Comparison of ENCODE assay signal across 16 cellular contexts in the genomic region with DNA sequence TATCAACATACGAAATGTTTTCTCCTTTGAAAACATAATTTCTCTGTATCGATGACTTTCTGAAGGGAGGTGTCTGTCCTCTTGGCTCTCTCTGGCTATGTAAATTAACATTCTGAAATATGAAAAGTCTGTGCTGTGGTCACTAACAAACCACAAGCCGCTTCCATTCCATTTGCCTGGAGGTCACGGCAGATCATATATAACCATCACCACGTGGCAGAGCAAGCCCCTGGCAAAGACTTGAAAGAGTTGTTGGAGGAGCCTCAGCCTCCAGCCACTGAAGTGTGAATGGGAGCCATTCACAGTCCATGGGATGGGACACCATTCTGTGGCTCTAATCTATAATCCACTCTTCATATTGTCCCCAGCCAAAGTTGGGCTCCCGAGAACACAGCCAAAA. TPM values are rescaled to one million over a fixed set of nuclear protein-coding genes. Genes with fewer than 3 reads are reported as not detected.
A peak's percentile ranks its signal among the peaks of the same experiment; 100 is the strongest.
DNase-seq lines count a peak whose midpoint lies in the region; ATAC-seq and TF ChIP-seq lines count a peak whose summit lies in the region.
"Had no signal": no experiment of that assay in that cellular context is flagged by ENCODE, and none has a peak within 500 bp of the region (broad histone marks: within the 10 kb centered on the region; RNA-seq: fewer than 3 reads in every experiment).

No MANE protein-coding gene starts in this region.

- peaks cover 7% of the 10 kb centered on the region for H3K4me1 Mint-ChIP-seq in CD8-positive, alpha-beta T cell (ENCODE audit: low read depth)
- H3K4me1 Mint-ChIP-seq in chondrocyte (ENCODE audit: low read depth), result peaks cover 20% of the 10 kb centered on the region

- no peak overlapping the region for H3K27ac ChIP-seq in CD8-positive, alpha-beta T cell (ENCODE audit: low read depth, low read length)
- H3K27ac ChIP-seq in temporal lobe (ENCODE audit: low read depth, low read length), result peak overlapping the region; percentile 2
- H3K27ac ChIP-seq in spleen, result peak overlapping the region in 2 of 8 donors; percentile 15 to 23
- H3K27ac ChIP-seq: KMS-11, PC-9 had no signal

- no peaks in the 10 kb centered on the region for H3K27me3 ChIP-seq in CD8-positive, alpha-beta T cell (ENCODE audit: insufficient read depth, low read length)
- H3K27me3 ChIP-seq in spleen (replicated peaks in 1 of 7), result no peaks in the 10 kb centered on the region

- H3K9me3 Mint-ChIP-seq in CD8-positive, alpha-beta T cell, result no peaks in the 10 kb centered on the region
- no peaks in the 10 kb centered on the region for H3K9me3 Mint-ChIP-seq in chondrocyte (ENCODE audit: low read depth)

- no peaks in the 10 kb centered on the region for H3K4me1 ChIP-seq in CD8-positive, alpha-beta T cell (ENCODE audit: insufficient read depth, low read length)
- peaks cover 0 to 10% (median 3%) of the 10 kb centered on the region in 6 donors for H3K4me1 ChIP-seq in spleen

- CTCF ChIA-PET in CD8-positive, alpha-beta T cell (lab: Charles Lee), result interaction anchor here (0.8 to 1.3 kb wide), 2 partner anchors 15 to 36 kb away, joined by 3 to 6 read pairs; no protein-coding TSS in a partner anchor

- POLR2A ChIA-PET in CD8-positive, alpha-beta T cell (lab: Charles Lee), result interaction anchor here (0.6 kb wide), 1 partner anchor 414 kb away, joined by 4 read pairs; no protein-coding TSS in a partner anchor

- intact Hi-C loops in CD8-positive, alpha-beta T cell (cut with DNase I, micrococcal nuclease), result no loop called here
- intact Hi-C loops in Right ventricle myocardium inferior (cut with DNase I), result no loop called here
- intact Hi-C loops in spleen (cut with DNase I; ENCODE audit: low total_unique reads), result no loop called here

- H3K9me3 ChIP-seq in CD8-positive, alpha-beta T cell (ENCODE audit: low read length), result no peaks in the 10 kb centered on the region
- H3K9me3 ChIP-seq in spleen, result no peaks in the 10 kb centered on the region

- peaks cover 4% of the 10 kb centered on the region for H3K36me3 ChIP-seq in CD8-positive, alpha-beta T cell (ENCODE audit: insufficient read depth, low read length)
- peaks cover 0 to 37% (median 7%) of the 10 kb centered on the region in 6 donors for H3K36me3 ChIP-seq in spleen

- no peak for ATAC-seq in CD8-positive, alpha-beta T cell
- no peak for ATAC-seq in Right ventricle myocardium inferior
- ATAC-seq: HepG2 had no signal

- no peak for TF ChIP-seq POLR2A in spleen (IDR thresholded peaks at IDR 0.05)

- no peak for DNase-seq in CD8-positive, alpha-beta T cell
- peak; percentile 24 for DNase-seq in MV-4-11 (lab: John Stamatoyannopoulos, UW)
- DNase-seq in chondrocyte (ENCODE audit: low spot score), result no peak
- DNase-seq in activated effector memory CD4-positive, alpha-beta T cell treated with anti-CD3 and anti-CD28 coated beads, Interleukin-2, amount 50 U/mL, for 16 hours, result no peak
- DNase-seq in Right ventricle myocardium inferior (ENCODE audit: missing footprints), result no peak
- DNase-seq in spleen, result no peak
- DNase-seq: C1 segment of cervical spinal cord, DMS79 treated with DMSO at 0.1 percent for 48 hours, NCI-H1417 treated with DMSO at 0.1 percent for 48 hours, NCI-H187 treated with DMSO at 0.1 percent for 48 hours, NCI-H226, NCI-H526, PC-9 had no signal

- H3K27me3 Mint-ChIP-seq in CD8-positive, alpha-beta T cell (ENCODE audit: low read depth), result no peaks in the 10 kb centered on the region
- H3K27me3 Mint-ChIP-seq in chondrocyte (ENCODE audit: low read depth), result no peaks in the 10 kb centered on the region

- H3K27ac Mint-ChIP-seq in CD8-positive, alpha-beta T cell, result peak overlapping the region; percentile 14
- H3K27ac Mint-ChIP-seq in chondrocyte (ENCODE audit: unreplicated experiment), result peak overlapping the region; percentile 37

- H3K4me3 Mint-ChIP-seq in CD8-positive, alpha-beta T cell, result no peak overlapping the region
- H3K4me3 Mint-ChIP-seq in chondrocyte (ENCODE audit: unreplicated experiment), result no peak overlapping the region

- no peak for TF ChIP-seq CTCF in CD8-positive, alpha-beta T cell (IDR thresholded peaks at IDR 0.05)
- TF ChIP-seq CTCF in chondrocyte (IDR thresholded peaks at IDR 0.05) (no peak), spleen (IDR thresholded peaks at IDR 0.05 in 8 of 11, conservative IDR thresholded peaks at IDR 0.05 in 3 of 11) (no peak)

- no peak overlapping the region for H3K4me3 ChIP-seq in CD8-positive, alpha-beta T cell (ENCODE audit: low read depth, low read length)
- H3K4me3 ChIP-seq in spleen, result no peak overlapping the region
- H3K4me3 ChIP-seq: PC-9 had no signal

- 66 to 83% (median 70%) methylated on average over 6 of the region's 6 CpGs for WGBS in spleen, 5 donors

- peaks cover 37% of the 10 kb centered on the region for H3K36me3 Mint-ChIP-seq in CD8-positive, alpha-beta T cell
- peaks cover 7% of the 10 kb centered on the region for H3K36me3 Mint-ChIP-seq in chondrocyte (ENCODE audit: low read depth)

RNA-seq across cellular contexts. Expression of gene CDKL1, which starts 39.6 kb away (rescaled TPM):
- 1 to 10 TPM; 1.2 to 1.5 TPM for total RNA-seq in CD8-positive, alpha-beta T cell
- total RNA-seq in chondrocyte, result 8.4 to 15.7 TPM (median 9.4 TPM) in 3 replicates
- 15.7 TPM for total RNA-seq in temporal lobe
- total RNA-seq in Right ventricle myocardium inferior, result 3.3 TPM
- total RNA-seq in spleen, result 100 to 1,000 TPM in 1 of 7 donors, 10 to 100 TPM in 5, 1 to 10 TPM in 1; 9.2 to 310 (median 27.8) TPM
- polyA plus RNA-seq in spleen, result 1 to 10 TPM; 1.7 to 4.3 (median 2.8) TPM

RNA-seq across cellular contexts. Expression of gene DMAC2L, which starts 45.0 kb away (rescaled TPM):
- total RNA-seq in CD8-positive, alpha-beta T cell, result 10 to 100 TPM; 16.6 to 17.8 TPM
- total RNA-seq in chondrocyte (9.9 to 17.3 TPM (median 13.5 TPM) in 3 replicates), temporal lobe (7.6 TPM), Right ventricle myocardium inferior (22.5 TPM), spleen (10 to 100 TPM; 10.0 to 24.7 (median 20.5) TPM)
- 10 to 100 TPM; 15.7 to 17.0 (median 17.0) TPM for polyA plus RNA-seq in spleen

RNA-seq across cellular contexts. Expression of gene L2HGDH, which starts 45.1 kb away (rescaled TPM):
- 1 to 10 TPM; 2.6 to 3.0 TPM for total RNA-seq in CD8-positive, alpha-beta T cell
- total RNA-seq in chondrocyte (5.4 to 5.9 TPM (median 5.8 TPM) in 3 replicates), temporal lobe (14.3 TPM), Right ventricle myocardium inferior (10.5 TPM), spleen (1 to 10 TPM; 2.8 to 4.9 (median 3.9) TPM)
- polyA plus RNA-seq in spleen, result 1 to 10 TPM in 2 of 3 donors, under 1 TPM in 1; 0.72 to 1.2 (median 1.2) TPM
